In genomic region chr15:78207641-78208340, GRCh38 we compare ENCODE assay signal across 1 cellular context.
TF ChIP-seq lines count a peak whose summit lies in the region.

No MANE protein-coding gene starts in this region.

TF ChIP-seq in HEK293T, 16 proteins besides CTCF, POLR2A, EP300 and RAD21 (continued from another document):
- TF ChIP-seq LEF1 (IDR thresholded peaks at IDR 0.05; ENCODE audit: borderline replicate concordance) (no peak), FOXK2 (IDR thresholded peaks at IDR 0.05) (no peak)
